ENCODE assay signal across 21 cellular contexts in the genomic region with DNA sequence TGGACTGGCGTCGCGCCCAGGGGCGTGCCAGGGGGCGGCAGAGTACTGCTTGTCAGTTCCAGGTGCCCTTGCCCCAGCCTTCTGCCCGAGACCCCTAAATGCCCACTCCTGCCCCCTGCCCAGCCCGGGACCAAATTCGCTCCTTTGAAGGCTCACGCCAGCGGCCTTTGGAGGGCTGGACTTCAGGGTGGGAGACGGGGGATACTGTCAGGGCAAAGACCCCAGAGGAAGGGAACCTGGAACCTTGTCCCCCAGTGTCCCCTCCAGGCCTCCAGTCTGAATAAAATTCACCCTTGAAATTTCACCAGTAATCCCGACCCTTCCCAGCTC. TPM values are rescaled to one million over a fixed set of nuclear protein-coding genes. Genes with fewer than 3 reads are reported as not detected.
DNase-seq lines count a peak whose midpoint lies in the region; ATAC-seq, FAIRE-seq and TF ChIP-seq lines count a peak whose summit lies in the region.
"Had no signal": no experiment of that assay in that cellular context is flagged by ENCODE, and none has a peak within 500 bp of the region (broad histone marks: within the 10 kb centered on the region; RNA-seq: fewer than 3 reads in every experiment).

No MANE protein-coding gene starts in this region.

- H3K36me3 ChIP-seq in RWPE2 (ENCODE audit: low read depth) (no peaks in the 10 kb centered on the region), neuronal stem cell (replicated peaks in 1 of 2; ENCODE audit: control insufficient read depth in 2 of 2, insufficient read depth in 2 of 2, low read length in 2 of 2) (no peaks in the 10 kb centered on the region)
- H3K36me3 ChIP-seq: MG63 had no signal

- no peak overlapping the region for H3K9ac ChIP-seq in H9 (ENCODE audit: extremely low read depth, insufficient read length, low read length)
- H3K9ac ChIP-seq in neuronal stem cell (ENCODE audit: low read depth, low read length, poor library complexity) = no peak overlapping the region
- H3K9ac ChIP-seq: SK-N-SH had no signal

- H3K9me3 ChIP-seq in H9 (ENCODE audit: control insufficient read depth, low read depth, low read length) (no peaks in the 10 kb centered on the region), RWPE2 (ENCODE audit: severe bottlenecking) (no peaks in the 10 kb centered on the region), neuronal stem cell (replicated peaks in 1 of 2; ENCODE audit: control insufficient read depth in 2 of 2, insufficient read depth in 1 of 2, low read depth in 1 of 2, low read length in 2 of 2) (peaks cover 0 to 1% of the 10 kb centered on the region in 2 donors)
- H3K9me3 ChIP-seq: MG63, SK-N-SH had no signal

- no peaks in the 10 kb centered on the region for H3K36me3 Mint-ChIP-seq in H9 (ENCODE audit: insufficient read depth in 1 of 3, low read depth in 3 of 3)
- no peaks in the 10 kb centered on the region for H3K36me3 Mint-ChIP-seq in activated naive CD8-positive, alpha-beta T cell treated with anti-CD3 and anti-CD28 coated beads for 36 hours
- H3K36me3 Mint-ChIP-seq: CD14-positive monocyte, IgD-negative memory B cell had no signal

- H3K4me1 Mint-ChIP-seq in H9 = peaks cover 2 to 11% of the 10 kb centered on the region in 2 experiments; a peak in 3 of 4 replicates
- H3K4me1 Mint-ChIP-seq in activated naive CD8-positive, alpha-beta T cell treated with anti-CD3 and anti-CD28 coated beads for 36 hours = no peaks in the 10 kb centered on the region

- H3K56ac ChIP-seq in H9 (ENCODE audit: insufficient read length, low read depth, low read length) = no peak overlapping the region

- no peak overlapping the region for H2AK5ac ChIP-seq in H9 (ENCODE audit: insufficient read length, low read length)
- no peak overlapping the region for H2AK5ac ChIP-seq in neuronal stem cell (ENCODE audit: low read depth, low read length)

- no peaks in the 10 kb centered on the region for H3K79me1 ChIP-seq in H9 (ENCODE audit: insufficient read depth, low read depth, low read length, poor library complexity, severe bottlenecking)
- no peaks in the 10 kb centered on the region for H3K79me1 ChIP-seq in neuronal stem cell (ENCODE audit: low read depth, low read length)

- no peaks in the 10 kb centered on the region; a peak in 2 of 5 replicates for H3K9me3 Mint-ChIP-seq in H9
- no peaks in the 10 kb centered on the region for H3K9me3 Mint-ChIP-seq in activated naive CD8-positive, alpha-beta T cell treated with anti-CD3 and anti-CD28 coated beads for 36 hours
- H3K9me3 Mint-ChIP-seq: HFFc6, IgD-negative memory B cell had no signal

- no peak overlapping the region for H2BK120ac ChIP-seq in H9 (ENCODE audit: low read depth, low read length, poor library complexity, severe bottlenecking)
- H2BK120ac ChIP-seq in neuronal stem cell (ENCODE audit: low read depth, low read length) = no peak overlapping the region

- ATAC-seq in RWPE2 (ENCODE audit: low read depth) (no peak), esophagus mucosa (peak; percentile 54)

- H4K20me1 ChIP-seq in H9 (ENCODE audit: control insufficient read depth, insufficient read depth, insufficient read length) = no peaks in the 10 kb centered on the region

- H3K4me3 ChIP-seq in RWPE2 (ENCODE audit: severe bottlenecking) = no peak overlapping the region
- H3K4me3 ChIP-seq in neuronal stem cell (ENCODE audit: low read length in 2 of 2) = no peak overlapping the region
- H3K4me3 ChIP-seq: MG63 had no signal

- no peak overlapping the region for H2BK20ac ChIP-seq in H9 (ENCODE audit: low read depth, low read length, poor library complexity, severe bottlenecking)

- H2BK15ac ChIP-seq in H9 (ENCODE audit: low read depth, low read length) (no peak overlapping the region), neuronal stem cell (ENCODE audit: low read length) (no peak overlapping the region)

- H3K23ac ChIP-seq in H9 (ENCODE audit: insufficient read length, low read depth, low read length) = no peak overlapping the region
- peak overlapping the region; percentile 17 for H3K23ac ChIP-seq in neuronal stem cell (ENCODE audit: low read depth, low read length, poor library complexity)

- no peak overlapping the region for H3K27ac Mint-ChIP-seq in H9
- no peak overlapping the region for H3K27ac Mint-ChIP-seq in activated naive CD8-positive, alpha-beta T cell treated with anti-CD3 and anti-CD28 coated beads for 36 hours
- H3K27ac Mint-ChIP-seq: CD14-positive monocyte, HFFc6 had no signal

- H4K8ac ChIP-seq in H9 (replicated peaks; ENCODE audit: insufficient read length, low read depth, low read length) (no peak overlapping the region), neuronal stem cell (ENCODE audit: low read depth, low read length) (no peak overlapping the region)

- H3K4me1 ChIP-seq in H9 (ENCODE audit: insufficient read depth, low read length) (no peaks in the 10 kb centered on the region; the same call in 1 of the 2 replicates), RWPE2 (ENCODE audit: insufficient read depth, poor library complexity, severe bottlenecking) (no peaks in the 10 kb centered on the region), neuronal stem cell (ENCODE audit: control insufficient read depth in 2 of 2, insufficient read depth in 1 of 2, low read depth in 1 of 2, low read length in 2 of 2) (peaks cover 0 to 3% of the 10 kb centered on the region in 2 donors)

- peak overlapping the region; percentile 56 for H3K4me2 ChIP-seq in H9 (ENCODE audit: insufficient read depth, insufficient read length, low read length)
- no peak overlapping the region for H3K4me2 ChIP-seq in neuronal stem cell (ENCODE audit: insufficient read depth, low read length, poor library complexity, severe bottlenecking)
- H3K4me2 ChIP-seq: SK-N-SH had no signal

- H3T11ph ChIP-seq in H9 (ENCODE audit: low read length) = no peak overlapping the region

- H3K79me2 ChIP-seq in H9 (ENCODE audit: insufficient read depth, low read length) = no peaks in the 10 kb centered on the region

- no CpG with 5 or more reads among the region's 12 CpGs for WGBS in H9 (ENCODE audit: extremely low coverage, insufficient read length, low lambda C conversion rate)
- no CpG with 5 or more reads among the region's 12 CpGs for WGBS in neuronal stem cell (ENCODE audit: extremely low coverage in 2 of 2, insufficient read length in 2 of 2, insufficient replicate concordance in 1 of 2), 2 donors

- no peak overlapping the region for H4K91ac ChIP-seq in H9 (ENCODE audit: insufficient read length, low read depth, low read length)
- H4K91ac ChIP-seq in neuronal stem cell (ENCODE audit: low read depth, low read length, poor library complexity) = no peak overlapping the region

- DNase-seq in H9 (no peak), RWPE2 (ENCODE audit: low spot score) (no peak), neuronal stem cell (ENCODE audit: low spot score) (no peak), GM12891 (ENCODE audit: insufficient read length, low spot score) (no peak)
- no peak for DNase-seq in activated naive CD8-positive, alpha-beta T cell treated with anti-CD3 and anti-CD28 coated beads for 36 hours
- DNase-seq in stimulated activated naive CD4-positive, alpha-beta T cell treated with Interleukin-2 at 50 U/mL for 16 hours (lab: John Stamatoyannopoulos, UW) = no peak
- DNase-seq: GF-D8, HFFc6, Karpas-422, MG63, NCI-H1048, NCI-H1436 treated with DMSO at 0.1 percent for 48 hours, NCI-H2029, SHP77 treated with DMSO at 0.1 percent for 48 hours had no signal

- TF ChIP-seq CTCF in H9 (conservative IDR thresholded peaks at IDR 0.05) (no peak), RWPE2 (IDR thresholded peaks at IDR 0.05; ENCODE audit: poor library complexity, severe bottlenecking) (peak; percentile 8)

- H3K4me3 Mint-ChIP-seq in H9 = peak overlapping the region in 1 of 2 experiments; percentile 60; a peak in 1 of 5 replicates
- H3K4me3 Mint-ChIP-seq in activated naive CD8-positive, alpha-beta T cell treated with anti-CD3 and anti-CD28 coated beads for 36 hours = no peak overlapping the region
- H3K4me3 Mint-ChIP-seq: HFFc6, IgD-negative memory B cell had no signal

- H3K4ac ChIP-seq in H9 (ENCODE audit: low read depth, low read length) (no peak overlapping the region), neuronal stem cell (ENCODE audit: low read length) (no peak overlapping the region)

- peaks cover 14% of the 10 kb centered on the region for H3K23me2 ChIP-seq in H9 (ENCODE audit: insufficient read length, low read depth, low read length, poor library complexity, severe bottlenecking)

- peaks cover 92% of the 10 kb centered on the region for H3K27me3 Mint-ChIP-seq in H9 (ENCODE audit: low read depth)
- H3K27me3 Mint-ChIP-seq in activated naive CD8-positive, alpha-beta T cell treated with anti-CD3 and anti-CD28 coated beads for 36 hours = peaks cover 63% of the 10 kb centered on the region

- no peak overlapping the region for H2BK12ac ChIP-seq in H9 (ENCODE audit: insufficient read length, low read depth, low read length)
- H2BK12ac ChIP-seq in neuronal stem cell (ENCODE audit: low read length) = no peak overlapping the region

- no peak overlapping the region for H3K27ac ChIP-seq in H9 (ENCODE audit: insufficient read length, low read depth, low read length)
- no peak overlapping the region for H3K27ac ChIP-seq in RWPE2 (ENCODE audit: poor library complexity, severe bottlenecking)
- H3K27ac ChIP-seq in neuronal stem cell (replicated peaks; ENCODE audit: low read length) = no peak overlapping the region

- no peak overlapping the region for H3K18ac ChIP-seq in H9 (ENCODE audit: insufficient read length, low read depth, low read length)
- H3K18ac ChIP-seq in neuronal stem cell (ENCODE audit: low read length) = no peak overlapping the region

- H3K14ac ChIP-seq in H9 (ENCODE audit: insufficient read depth, low read length) (no peak overlapping the region), neuronal stem cell (ENCODE audit: low read length) (peak overlapping the region; percentile 89)

- H3K27me3 ChIP-seq in H9 (ENCODE audit: insufficient read depth, low read length) (peaks cover 32% of the 10 kb centered on the region), RWPE2 (ENCODE audit: insufficient read depth, poor library complexity, severe bottlenecking) (peaks cover 29% of the 10 kb centered on the region), neuronal stem cell (ENCODE audit: control insufficient read depth in 3 of 3, insufficient read depth in 3 of 3, low read depth in 1 of 3, low read length in 3 of 3) (peaks cover 19 to 93% (median 57%) of the 10 kb centered on the region in 3 experiments)

- TF ChIP-seq POLR2A in GM12891 (IDR thresholded peaks at IDR 0.05; ENCODE audit: low read depth, low read length) = no peak

- H4K5ac ChIP-seq in H9 (ENCODE audit: insufficient read length, low read depth, low read length) = no peak overlapping the region

- H2AFZ ChIP-seq in H9 (ENCODE audit: low read length) (no peak overlapping the region), neuronal stem cell (ENCODE audit: low read length) (no peak overlapping the region)

- FAIRE-seq in GM12891 (lab: Jason Lieb, UNC) = no peak
- FAIRE-seq: H54 had no signal

- no peak overlapping the region for H2BK5ac ChIP-seq in H9 (ENCODE audit: insufficient read length, low read length)
- no peak overlapping the region for H2BK5ac ChIP-seq in neuronal stem cell (ENCODE audit: low read length)

RNA-seq across cellular contexts. Expression of gene OTOP3, which starts 0.7 kb away (rescaled TPM):
- total RNA-seq in H9 (2021) (not detected in 2 replicates), esophagus mucosa (14.7 TPM)
- not detected for polyA plus RNA-seq in neuronal stem cell (2013, experiment 1 of 2)
- not detected for polyA plus RNA-seq in neuronal stem cell (2013, experiment 2 of 2)
- polyA plus RNA-seq in GM12891 (2012; ENCODE audit: low read depth, missing spikeins) = not detected
- total RNA-seq in activated naive CD8-positive, alpha-beta T cell treated with anti-CD3 and anti-CD28 coated beads for 36 hours = not detected
- total RNA-seq: HFFc6, HT-29, NCI-H460 had no signal
- polyA plus RNA-seq: CD14-positive monocyte, IgD-negative memory B cell, SK-N-SH had no signal

RNA-seq across cellular contexts. Expression of gene OTOP2, which starts 12.4 kb away (rescaled TPM):
- 0.11 TPM in 1 of 2 replicates, not detected in the other for total RNA-seq in H9 (2021)
- total RNA-seq in esophagus mucosa = 0.36 TPM
- not detected for polyA plus RNA-seq in neuronal stem cell (2013, experiment 1 of 2)
- polyA plus RNA-seq in neuronal stem cell (2013, experiment 2 of 2) = not detected
- polyA plus RNA-seq in GM12891 (2012; ENCODE audit: low read depth, missing spikeins) = not detected
- total RNA-seq in activated naive CD8-positive, alpha-beta T cell treated with anti-CD3 and anti-CD28 coated beads for 36 hours = not detected
- total RNA-seq: HFFc6, HT-29, NCI-H460 had no signal
- polyA plus RNA-seq: CD14-positive monocyte, IgD-negative memory B cell, SK-N-SH had no signal

RNA-seq across cellular contexts. Expression of gene USH1G, which starts 13.4 kb away (rescaled TPM):
- total RNA-seq in H9 (2021) (2.5 and 2.7 TPM in 2 replicates), esophagus mucosa (6.4 TPM)
- polyA plus RNA-seq in neuronal stem cell (2013, experiment 1 of 2) = 0.20 TPM
- 0.24 TPM for polyA plus RNA-seq in neuronal stem cell (2013, experiment 2 of 2)
- not detected for polyA plus RNA-seq in GM12891 (2012; ENCODE audit: low read depth, missing spikeins)
- total RNA-seq in activated naive CD8-positive, alpha-beta T cell treated with anti-CD3 and anti-CD28 coated beads for 36 hours = not detected
- total RNA-seq: HFFc6, HT-29, NCI-H460 had no signal
- polyA plus RNA-seq: CD14-positive monocyte, IgD-negative memory B cell, SK-N-SH had no signal

RNA-seq across cellular contexts. Expression of gene HID1, which starts 36.1 kb away (rescaled TPM):
- total RNA-seq in H9 (2021) (12.7 and 13.9 TPM in 2 replicates), esophagus mucosa (3.1 TPM)
- polyA plus RNA-seq in neuronal stem cell (2013, experiment 1 of 2) = 8.1 TPM
- 7.5 TPM for polyA plus RNA-seq in neuronal stem cell (2013, experiment 2 of 2)
- 0.72 TPM for polyA plus RNA-seq in GM12891 (2012; ENCODE audit: low read depth, missing spikeins)
- 1 to 10 TPM; 1.6 to 1.9 TPM for total RNA-seq in activated naive CD8-positive, alpha-beta T cell treated with anti-CD3 and anti-CD28 coated beads for 36 hours
- polyA plus RNA-seq: CD14-positive monocyte had no signal

RNA-seq across cellular contexts. Expression of gene FADS6, which starts 43.0 kb away (rescaled TPM):
- 0.94 and 1.2 TPM in 2 replicates for total RNA-seq in H9 (2021)
- 1.4 TPM for total RNA-seq in esophagus mucosa
- polyA plus RNA-seq in neuronal stem cell (2013, experiment 1 of 2) = not detected
- polyA plus RNA-seq in neuronal stem cell (2013, experiment 2 of 2) = not detected
- not detected for polyA plus RNA-seq in GM12891 (2012; ENCODE audit: low read depth, missing spikeins)
- total RNA-seq in activated naive CD8-positive, alpha-beta T cell treated with anti-CD3 and anti-CD28 coated beads for 36 hours = not detected
- total RNA-seq: HFFc6, HT-29, NCI-H460 had no signal
- polyA plus RNA-seq: CD14-positive monocyte, IgD-negative memory B cell, SK-N-SH had no signal

Comparison
In these comparisons a context has a peak if more than half of its experiments do, and no peak if none do; other contexts are left out.
1. RNA of gene OTOP3, which starts 0.7 kb away (total RNA-seq): 14.7 TPM in esophagus mucosa (single experiment); not detected in H9 and not detected in activated naive CD8-positive, alpha-beta T cell treated with anti-CD3 and anti-CD28 coated beads for 36 hours; every median in the first group is over 10 times any median in the second.